1 cellular context compared by ENCODE assay signal in genomic region chr3:25589783-25590258, GRCh38.
A peak's percentile ranks its signal among the peaks of the same experiment; 100 is the strongest.
TF ChIP-seq lines count a peak whose summit lies in the region.

No MANE protein-coding gene starts in this region.

TF ChIP-seq in IMR-90, 13 proteins besides CTCF, POLR2A, EP300 and RAD21:
- TF ChIP-seq MAFK (IDR thresholded peaks at IDR 0.05; ENCODE audit: low read depth, low read length) = no peak
- peak; percentile 35; the same call in 1 of the 2 replicates for TF ChIP-seq NFE2L2 (IDR thresholded peaks at IDR 0.05; ENCODE audit: low read depth, low read length)
